Comparison of ENCODE assay signal across 12 cellular contexts in the genomic region with DNA sequence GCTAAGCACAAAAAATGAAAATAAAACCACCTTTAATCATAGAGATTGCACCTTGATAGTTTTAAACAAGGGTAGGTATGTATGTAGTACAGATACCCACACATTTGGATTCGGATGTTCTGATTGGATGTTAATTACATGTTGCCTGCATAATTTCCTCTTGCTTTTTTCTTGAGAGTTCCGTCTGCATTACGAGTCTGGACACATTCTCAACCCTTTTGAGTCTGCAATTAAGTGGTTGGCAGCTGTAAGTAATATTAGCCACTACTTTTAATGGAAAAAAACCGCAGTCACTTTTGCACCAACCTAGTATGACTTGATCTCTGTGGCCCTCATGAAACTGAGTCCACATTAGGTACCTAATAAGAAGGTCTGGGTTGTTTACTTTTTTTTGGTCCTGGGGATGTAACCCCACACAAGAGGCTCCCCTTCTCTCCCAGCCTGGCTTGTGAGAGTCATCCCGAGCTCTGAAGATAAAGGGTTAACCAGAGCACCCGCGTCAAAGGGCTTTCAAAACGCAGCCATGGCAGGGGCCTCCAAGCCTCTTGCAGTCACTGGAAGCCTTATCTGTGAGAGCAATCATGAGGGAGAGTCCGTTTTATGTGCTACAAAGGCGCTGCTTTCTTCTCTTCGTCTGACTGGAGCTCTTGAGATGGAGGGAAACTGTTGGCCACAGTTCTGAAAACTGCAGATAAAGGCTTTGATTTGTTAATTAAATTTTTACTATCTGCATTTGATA.
DNase-seq lines count a peak whose midpoint lies in the region; ATAC-seq and TF ChIP-seq lines count a peak whose summit lies in the region.
"Had no signal": no experiment of that assay in that cellular context is flagged by ENCODE, and none has a peak within 500 bp of the region (broad histone marks: within the 10 kb centered on the region; RNA-seq: fewer than 3 reads in every experiment).

No MANE protein-coding gene starts in this region.

- DNase-seq in HCT116 (ENCODE audit: low read depth, low spot score) (no peak), PC-3 (no peak), retina (peak; percentile 71), iPS-NIHi7 (ENCODE audit: extremely low spot score) (no peak), NOMO-1 treated with DMSO at 0.1 percent for 48 hours (lab: John Stamatoyannopoulos, UW; ENCODE audit: unreplicated experiment) (no peak), DMS153 treated with DMSO at 0.1 percent for 48 hours (lab: John Stamatoyannopoulos, UW; ENCODE audit: unreplicated experiment) (no peak), hepatic stellate cell (ENCODE audit: low spot score) (no peak)
- DNase-seq: activated T-cell treated with anti-CD3 and anti-CD28 coated beads, Interleukin-2, amount 50 U/mL, for 48 hours; DMS153; NCI-H446 treated with DMSO at 0.1 percent for 48 hours; sigmoid colon had no signal

- TF ChIP-seq POLR2A in HCT116 (IDR thresholded peaks at IDR 0.05; ENCODE audit: borderline replicate concordance, extremely low read depth, insufficient read depth, insufficient read length), result no peak

- TF ChIP-seq RAD21 in HCT116 (IDR thresholded peaks at IDR 0.05; ENCODE audit: low read depth), result no peak

- no TSS peak for BruUV-seq in HCT116 (replicated peaks; lab: Mats Ljungman, UMichigan)
- no TSS peak for BruUV-seq in PC-3 (replicated peaks; lab: Mats Ljungman, UMichigan)

- no peaks in the 10 kb centered on the region for H3F3A ChIP-seq in PC-3 (ENCODE audit: low read length, unreplicated experiment)

- intact Hi-C loops in HCT116 (cut with micrococcal nuclease) (no loop called here), PC-3 (cut with micrococcal nuclease) (no loop called here)

- H4K20me1 ChIP-seq in HCT116 (ENCODE audit: insufficient read depth) (no peaks in the 10 kb centered on the region), PC-3 (ENCODE audit: low read length) (no peaks in the 10 kb centered on the region)

- H3K27ac ChIP-seq in HCT116 (ENCODE audit: low read depth, low read length) (no peak overlapping the region), PC-3 (ENCODE audit: low read length) (no peak overlapping the region)
- H3K27ac ChIP-seq: sigmoid colon had no signal

- no peaks in the 10 kb centered on the region for H3K36me3 ChIP-seq in HCT116 (ENCODE audit: control insufficient read depth in 1 of 2, insufficient read depth in 2 of 2, low read length in 2 of 2)
- H3K36me3 ChIP-seq in PC-3 (ENCODE audit: low read depth, low read length), result no peaks in the 10 kb centered on the region
- H3K36me3 ChIP-seq in iPS-15b (ENCODE audit: control insufficient read depth, insufficient read depth, low read length), result no peaks in the 10 kb centered on the region
- H3K36me3 ChIP-seq: sigmoid colon had no signal

- H3K4me2 ChIP-seq in HCT116 (ENCODE audit: low read length) (peak overlapping the region; percentile 95), PC-3 (ENCODE audit: low read length) (peak overlapping the region; percentile 81)

- H3K4me3 ChIP-seq in HCT116 (replicated peaks in 1 of 2; ENCODE audit: low read depth in 1 of 2, low read length in 2 of 2) (peak overlapping the region; percentile 35 to 55), PC-3 (ENCODE audit: low read length) (peak overlapping the region; percentile 62), iPS-15b (ENCODE audit: low read depth, low read length) (peak overlapping the region; percentile 61)

- RAD21 ChIA-PET in HCT116 (lab: Charles Lee; ENCODE audit: low non-redundant PET in 1 of 2, low total read pairs in 2 of 2, uncharacterized antibody in 2 of 2, unreplicated experiment in 2 of 2), result no interaction called here

- H2AFZ ChIP-seq in HCT116 (ENCODE audit: low read depth, low read length, poor library complexity, severe bottlenecking) (peak overlapping the region; percentile 29), PC-3 (ENCODE audit: low read length) (peak overlapping the region; percentile 70; the same call in 1 of the 2 replicates)

- H3K27me3 ChIP-seq in HCT116 (ENCODE audit: insufficient read depth, low read length), result peaks cover 34% of the 10 kb centered on the region
- peaks cover 51% of the 10 kb centered on the region for H3K27me3 ChIP-seq in PC-3 (ENCODE audit: low read length)
- peaks cover 23% of the 10 kb centered on the region for H3K27me3 ChIP-seq in iPS-15b (ENCODE audit: control insufficient read depth, insufficient read depth, low read length)

- CTCF ChIA-PET in HCT116 (lab: Charles Lee) (no interaction called here), PC-3 (lab: Charles Lee) (no interaction called here)

- H3K9ac ChIP-seq in HCT116 (ENCODE audit: low read length), result no peak overlapping the region
- no peak overlapping the region for H3K9ac ChIP-seq in PC-3 (ENCODE audit: low read length)
- no peak overlapping the region for H3K9ac ChIP-seq in iPS-15b (ENCODE audit: low read depth, low read length)

- H3K9me3 ChIP-seq in HCT116 (ENCODE audit: control insufficient read depth in 1 of 2, insufficient read depth in 1 of 2, low read depth in 1 of 2, low read length in 2 of 2), result no peaks in the 10 kb centered on the region
- H3K9me3 ChIP-seq in PC-3 (ENCODE audit: low read length), result no peaks in the 10 kb centered on the region
- no peaks in the 10 kb centered on the region for H3K9me3 ChIP-seq in iPS-15b (ENCODE audit: control insufficient read depth, insufficient read depth, low read length)
- H3K9me3 ChIP-seq: sigmoid colon had no signal

- H3K9me2 ChIP-seq in HCT116 (ENCODE audit: insufficient read depth) (no peaks in the 10 kb centered on the region), PC-3 (replicated peaks; ENCODE audit: low read length) (no peaks in the 10 kb centered on the region)

- POLR2A ChIA-PET in HCT116 (lab: Charles Lee), result interaction anchor here (1.5 kb wide), 1 partner anchor 39 kb away, joined by 3 read pairs; no protein-coding TSS in a partner anchor
- POLR2A ChIA-PET in PC-3 (lab: Charles Lee; ENCODE audit: unreplicated experiment), result no interaction called here

- H3K4me1 ChIP-seq in HCT116 (ENCODE audit: control insufficient read depth in 1 of 2, insufficient read depth in 2 of 2, low read length in 2 of 2) (peaks cover 13 to 15% of the 10 kb centered on the region in 2 experiments; a peak in 3 of 4 replicates), PC-3 (ENCODE audit: insufficient read depth, low read length) (no peaks in the 10 kb centered on the region; the same call in 1 of the 2 replicates), iPS-15b (ENCODE audit: control insufficient read depth, insufficient read depth, low read length) (no peaks in the 10 kb centered on the region)

- TF ChIP-seq CTCF in HCT116 (IDR thresholded peaks at IDR 0.05 in 2 of 3, conservative IDR thresholded peaks at IDR 0.05 in 1 of 3; ENCODE audit: borderline replicate concordance in 1 of 3, insufficient read depth in 1 of 3, low read depth in 2 of 3, low read length in 2 of 3), result no peak
- TF ChIP-seq CTCF in PC-3 (conservative IDR thresholded peaks at IDR 0.05; ENCODE audit: low read depth, low read length), result no peak

- H3K79me2 ChIP-seq in HCT116 (ENCODE audit: insufficient read depth, low read length) (no peaks in the 10 kb centered on the region), PC-3 (ENCODE audit: low read length) (no peaks in the 10 kb centered on the region)

- ATAC-seq in HCT116, result peak; percentile 56; the same call in 1 of the 2 replicates
- ATAC-seq in PC-3, result no peak

TF ChIP-seq in HCT116, 20 proteins besides CTCF, POLR2A, EP300 and RAD21 (continues in another document):
- TF ChIP-seq, protein P1, sequence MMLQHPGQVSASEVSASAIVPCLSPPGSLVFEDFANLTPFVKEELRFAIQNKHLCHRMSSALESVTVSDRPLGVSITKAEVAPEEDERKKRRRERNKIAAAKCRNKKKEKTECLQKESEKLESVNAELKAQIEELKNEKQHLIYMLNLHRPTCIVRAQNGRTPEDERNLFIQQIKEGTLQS (IDR thresholded peaks at IDR 0.05), result no peak
- TF ChIP-seq POLR2AphosphoS5 (IDR thresholded peaks at IDR 0.05; ENCODE audit: low read depth, low read length) (no peak), SP1 (IDR thresholded peaks at IDR 0.05; ENCODE audit: low read depth) (no peak), FOSL1 (IDR thresholded peaks at IDR 0.05; ENCODE audit: low read depth) (no peak), SRF (IDR thresholded peaks at IDR 0.05; ENCODE audit: low read depth) (no peak), ZNF274 (IDR thresholded peaks at IDR 0.05; ENCODE audit: low read depth, low read length) (no peak), EGR1 (IDR thresholded peaks at IDR 0.05; ENCODE audit: low read depth) (no peak), SIN3A (IDR thresholded peaks at IDR 0.05; ENCODE audit: low read depth) (no peak), CEBPB (IDR thresholded peaks at IDR 0.05; ENCODE audit: low read depth) (no peak), YY1 (IDR thresholded peaks at IDR 0.05; ENCODE audit: extremely low read depth, insufficient replicate concordance, low read depth, low read length) (no peak)
- TF ChIP-seq, protein P2, sequence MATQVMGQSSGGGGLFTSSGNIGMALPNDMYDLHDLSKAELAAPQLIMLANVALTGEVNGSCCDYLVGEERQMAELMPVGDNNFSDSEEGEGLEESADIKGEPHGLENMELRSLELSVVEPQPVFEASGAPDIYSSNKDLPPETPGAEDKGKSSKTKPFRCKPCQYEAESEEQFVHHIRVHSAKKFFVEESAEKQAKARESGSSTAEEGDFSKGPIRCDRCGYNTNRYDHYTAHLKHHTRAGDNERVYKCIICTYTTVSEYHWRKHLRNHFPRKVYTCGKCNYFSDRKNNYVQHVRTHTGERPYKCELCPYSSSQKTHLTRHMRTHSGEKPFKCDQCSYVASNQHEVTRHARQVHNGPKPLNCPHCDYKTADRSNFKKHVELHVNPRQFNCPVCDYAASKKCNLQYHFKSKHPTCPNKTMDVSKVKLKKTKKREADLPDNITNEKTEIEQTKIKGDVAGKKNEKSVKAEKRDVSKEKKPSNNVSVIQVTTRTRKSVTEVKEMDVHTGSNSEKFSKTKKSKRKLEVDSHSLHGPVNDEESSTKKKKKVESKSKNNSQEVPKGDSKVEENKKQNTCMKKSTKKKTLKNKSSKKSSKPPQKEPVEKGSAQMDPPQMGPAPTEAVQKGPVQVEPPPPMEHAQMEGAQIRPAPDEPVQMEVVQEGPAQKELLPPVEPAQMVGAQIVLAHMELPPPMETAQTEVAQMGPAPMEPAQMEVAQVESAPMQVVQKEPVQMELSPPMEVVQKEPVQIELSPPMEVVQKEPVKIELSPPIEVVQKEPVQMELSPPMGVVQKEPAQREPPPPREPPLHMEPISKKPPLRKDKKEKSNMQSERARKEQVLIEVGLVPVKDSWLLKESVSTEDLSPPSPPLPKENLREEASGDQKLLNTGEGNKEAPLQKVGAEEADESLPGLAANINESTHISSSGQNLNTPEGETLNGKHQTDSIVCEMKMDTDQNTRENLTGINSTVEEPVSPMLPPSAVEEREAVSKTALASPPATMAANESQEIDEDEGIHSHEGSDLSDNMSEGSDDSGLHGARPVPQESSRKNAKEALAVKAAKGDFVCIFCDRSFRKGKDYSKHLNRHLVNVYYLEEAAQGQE (IDR thresholded peaks at IDR 0.05; ENCODE audit: low read depth), result no peak
- TF ChIP-seq, protein P3, sequence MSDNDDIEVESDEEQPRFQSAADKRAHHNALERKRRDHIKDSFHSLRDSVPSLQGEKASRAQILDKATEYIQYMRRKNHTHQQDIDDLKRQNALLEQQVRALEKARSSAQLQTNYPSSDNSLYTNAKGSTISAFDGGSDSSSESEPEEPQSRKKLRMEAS (IDR thresholded peaks at IDR 0.05), result no peak
